ENCODE assay signal across 17 cellular contexts in genomic region chr6:121573466-121573865, GRCh38.
DNase-seq lines count a peak whose midpoint lies in the region; ATAC-seq and TF ChIP-seq lines count a peak whose summit lies in the region.
"Had no signal": no experiment of that assay in that cellular context is flagged by ENCODE, and none has a peak within 500 bp of the region (broad histone marks: within the 10 kb centered on the region; RNA-seq: fewer than 3 reads in every experiment).

No MANE protein-coding gene starts in this region.

- dilution Hi-C loops in mammary epithelial cell (cut with HindIII; ENCODE audit: low sequenced_read_pairs), result no loop called here

- H3K9ac ChIP-seq in GM23248, result no peak overlapping the region
- H3K9ac ChIP-seq in mammary epithelial cell (ENCODE audit: insufficient read depth, low read length), result no peak overlapping the region

- H4K20me1 ChIP-seq in GM23248 (ENCODE audit: insufficient read depth) (no peaks in the 10 kb centered on the region), mammary epithelial cell (ENCODE audit: insufficient read depth, low read length) (no peaks in the 10 kb centered on the region)

- no TSS peak for BruUV-seq in mammary epithelial cell (replicated peaks; lab: Mats Ljungman, UMichigan)

- H2AFZ ChIP-seq in GM23248 (peak overlapping the region; percentile 56), mammary epithelial cell (ENCODE audit: low read depth, low read length) (no peak overlapping the region)

- H3K4me3 ChIP-seq in GM23248, result no peak overlapping the region
- no peak overlapping the region for H3K4me3 ChIP-seq in ascending aorta
- no peak overlapping the region for H3K4me3 ChIP-seq in mammary epithelial cell (replicated peaks in 1 of 3; ENCODE audit: insufficient read depth in 1 of 3, low read depth in 2 of 3, low read length in 3 of 3)
- H3K4me3 ChIP-seq: esophagus muscularis mucosa, HAP-1 had no signal

- DNase-seq in AG08396 (ENCODE audit: low spot score) (peak; percentile 3), GM23248 (peak; percentile 29), ascending aorta (ENCODE audit: low spot score in 2 of 2) (no peak), left lobe of liver (ENCODE audit: low spot score) (no peak), mammary epithelial cell (no peak), Kasumi-1 (lab: John Stamatoyannopoulos, UW) (no peak), T1000 (lab: John Stamatoyannopoulos, UW) (no peak)
- DNase-seq: activated CD4-positive, alpha-beta T cell treated with anti-CD3 and anti-CD28 coated beads, Interleukin-2, amount 50 U/mL, for 48 hours; activated effector memory CD4-positive, alpha-beta T cell treated with anti-CD3 and anti-CD28 coated beads, Interleukin-2, amount 50 U/mL, for 16 hours; CD4-positive, CD25-positive, alpha-beta regulatory T cell; naive B cell; NCI-H345; stimulated activated naive CD4-positive, alpha-beta T cell had no signal

- CTCF ChIA-PET in mammary epithelial cell (lab: Charles Lee; ENCODE audit: low non-redundant PET), result no interaction called here

- H3K27me3 ChIP-seq in GM23248 (replicated peaks; ENCODE audit: insufficient read depth) (no peaks in the 10 kb centered on the region), ascending aorta (no peaks in the 10 kb centered on the region), mammary epithelial cell (ENCODE audit: insufficient read depth, low read length) (no peaks in the 10 kb centered on the region)
- H3K27me3 ChIP-seq: esophagus muscularis mucosa had no signal

- peak; percentile 17 for ATAC-seq in left lobe of liver
- no peak for ATAC-seq in GM21619 (IDR thresholded peaks at IDR 0.05; ENCODE audit: unreplicated experiment)

- peaks cover 8% of the 10 kb centered on the region; the same call in 1 of the 2 replicates for H3F3A ChIP-seq in GM23248 (ENCODE audit: insufficient read depth)

- peak overlapping the region; percentile 18; the same call in 1 of the 2 replicates for H3K27ac ChIP-seq in GM23248
- H3K27ac ChIP-seq in ascending aorta, result peak overlapping the region; percentile 41 to 69
- H3K27ac ChIP-seq in mammary epithelial cell (ENCODE audit: insufficient read depth, low read depth, low read length), result no peak overlapping the region
- H3K27ac ChIP-seq: esophagus muscularis mucosa, HL-60 had no signal

- no peaks in the 10 kb centered on the region for H3K9me2 ChIP-seq in GM23248 (ENCODE audit: insufficient read depth)

- intact Hi-C loops in ascending aorta (cut with DNase I) (no loop called here), mammary epithelial cell (cut with micrococcal nuclease) (no loop called here)

- in situ Hi-C loops in GM23248 (cut with MboI), result no loop called here
- in situ Hi-C loops in mammary epithelial cell (cut with MboI; ENCODE audit: low sequenced_read_pairs in 2 of 2), result no loop called here

- H3K9me3 ChIP-seq in GM23248 (ENCODE audit: low read depth) (no peaks in the 10 kb centered on the region), ascending aorta (peaks cover 0 to 6% of the 10 kb centered on the region in 2 donors), mammary epithelial cell (replicated peaks; ENCODE audit: insufficient read depth, low read length) (no peaks in the 10 kb centered on the region)
- H3K9me3 ChIP-seq: esophagus muscularis mucosa, HAP-1 had no signal

- peak overlapping the region; percentile 58 for H3K4me2 ChIP-seq in GM23248 (ENCODE audit: unreplicated experiment)
- no peak overlapping the region for H3K4me2 ChIP-seq in mammary epithelial cell (ENCODE audit: insufficient read depth, low read depth, low read length)

- no peak for TF ChIP-seq CTCF in ascending aorta (IDR thresholded peaks at IDR 0.05)
- TF ChIP-seq CTCF in mammary epithelial cell (conservative IDR thresholded peaks at IDR 0.05 in 1 of 2, IDR thresholded peaks at IDR 0.05 in 1 of 2; ENCODE audit: extremely low read depth in 1 of 2, insufficient read depth in 1 of 2, low read depth in 1 of 2, low read length in 2 of 2), result no peak

- H3K36me3 ChIP-seq in GM23248 (ENCODE audit: low read depth), result no peaks in the 10 kb centered on the region
- H3K36me3 ChIP-seq in ascending aorta, result no peaks in the 10 kb centered on the region
- no peaks in the 10 kb centered on the region for H3K36me3 ChIP-seq in mammary epithelial cell (ENCODE audit: insufficient read depth, low read length)
- H3K36me3 ChIP-seq: esophagus muscularis mucosa, HAP-1 had no signal

- H3K4me1 ChIP-seq in GM23248 (ENCODE audit: insufficient read depth), result peaks cover 10% of the 10 kb centered on the region
- H3K4me1 ChIP-seq in ascending aorta, result peaks cover 0 to 6% of the 10 kb centered on the region in 2 donors
- H3K4me1 ChIP-seq in mammary epithelial cell (ENCODE audit: insufficient read depth, low read length), result no peaks in the 10 kb centered on the region
- H3K4me1 ChIP-seq: HAP-1 had no signal

- no peaks in the 10 kb centered on the region for H3K79me2 ChIP-seq in GM23248 (ENCODE audit: insufficient read depth)
- H3K79me2 ChIP-seq in mammary epithelial cell (ENCODE audit: insufficient read depth, low read length), result no peaks in the 10 kb centered on the region

Comparison
In these comparisons a context has a peak if more than half of its experiments do, and no peak if none do; other contexts are left out.
1. DNase-seq: peak in AG08396 (single experiment) and GM23248 (single experiment); none in ascending aorta (0 of 2), left lobe of liver (single experiment), mammary epithelial cell (single experiment), Kasumi-1 (0 of 2) and T1000 (single experiment).